29 cellular contexts compared by ENCODE assay signal in genomic region chr2:220302756-220303155, GRCh38.
"Had no signal": no experiment of that assay in that cellular context is flagged by ENCODE, and none has a peak within 500 bp of the region (broad histone marks: within the 10 kb centered on the region; RNA-seq: fewer than 3 reads in every experiment).

No MANE protein-coding gene starts in this region.

- H3K27me3 ChIP-seq: neural progenitor cell, ovary, right lobe of liver, sigmoid colon, spleen, suprapubic skin, testis, tibial artery, transverse colon, upper lobe of right lung, uterus had no signal

- H3K27ac ChIP-seq: neural progenitor cell, ovary, parathyroid adenoma, psoas muscle, right lobe of liver, sigmoid colon, skin epidermis, spleen, suprapubic skin, testis, tibial artery, transverse colon, upper lobe of right lung, uterus had no signal

- DNase-seq: naive thymus-derived CD4-positive, alpha-beta T cell; natural killer cell; occipital lobe; ovary; posterior cingulate gyrus; psoas muscle; right cardiac atrium; right lobe of liver; sigmoid colon; spleen; stimulated activated CD4-positive, alpha-beta T cell treated with anti-CD3 and anti-CD28 coated beads, Interleukin-12 subunit alpha, Interleukin-12 subunit beta, amount 100 ng/mL, for 4 hours; stimulated activated CD4-positive, alpha-beta T cell treated with anti-CD3 and anti-CD28 coated beads, Interleukin-1b, Interleukin-23, amount 100 ng/mL, for 48 hours; stimulated activated CD4-positive, alpha-beta T cell treated with anti-CD3 and anti-CD28 coated beads, Interleukin-2, amount 100 ng/mL, for 48 hours; stimulated activated CD4-positive, alpha-beta T cell treated with anti-CD3 and anti-CD28 coated beads, Interleukin-4, amount 100 ng/mL, for 24 hours; stimulated activated naive CD4-positive, alpha-beta T cell; stimulated activated naive CD8-positive, alpha-beta T cell treated with anti-CD3 and anti-CD28 coated beads, Interleukin-15, amount 100 ng/mL, for 72 hours; stimulated activated naive CD8-positive, alpha-beta T cell treated with anti-CD3 and anti-CD28 coated beads, Interleukin-15, Interleukin-2, amounts not matched to agents 100 U/mL and 50 U/mL, for 24 hours; substantia nigra; testis; tibial artery; transverse colon; upper lobe of right lung; uterus had no signal

- H3K9ac ChIP-seq: neural progenitor cell, parathyroid adenoma had no signal

- H3K4me3 ChIP-seq: neural progenitor cell, ovary, psoas muscle, right lobe of liver, sigmoid colon, skin epidermis, smooth muscle cell, spleen, suprapubic skin, testis, tibial artery, transverse colon, upper lobe of right lung, uterus had no signal

- H3K79me2 ChIP-seq: parathyroid adenoma had no signal

- H3K4me1 ChIP-seq: parathyroid adenoma, psoas muscle, right lobe of liver, sigmoid colon, spleen, suprapubic skin, testis, tibial artery, transverse colon, upper lobe of right lung, uterus had no signal

- H3K36me3 ChIP-seq: neural progenitor cell, ovary, right lobe of liver, sigmoid colon, spleen, suprapubic skin, tibial artery, transverse colon, upper lobe of right lung, uterus had no signal

- H3K4me2 ChIP-seq: neural progenitor cell, smooth muscle cell had no signal

- H2AFZ ChIP-seq: neural progenitor cell, parathyroid adenoma had no signal

- H3K9me3 ChIP-seq: ovary, psoas muscle, right lobe of liver, sigmoid colon, spleen, suprapubic skin, testis, tibial artery, transverse colon, upper lobe of right lung, uterus had no signal

- ATAC-seq: naive thymus-derived CD4-positive, alpha-beta T cell; natural killer cell; psoas muscle; right cardiac atrium; right lobe of liver; stimulated activated memory B cell treated with anti-CD40 and anti-IgM and Interleukin-4, amounts not matched to agents 10 μg/mL and 1 μg/mL and 100 μg/mL, for 72 hours; stimulated activated naive CD8-positive, alpha-beta T cell treated with anti-CD3 and anti-CD28 coated beads, Interleukin-15, amount 100 ng/mL, for 72 hours; stimulated activated naive CD8-positive, alpha-beta T cell treated with anti-CD3 and anti-CD28 coated beads, Interleukin-15, Interleukin-2, amounts not matched to agents 100 U/mL and 50 U/mL, for 24 hours; upper lobe of right lung had no signal
